ENCODE assay signal across 14 cellular contexts in the genomic region with DNA sequence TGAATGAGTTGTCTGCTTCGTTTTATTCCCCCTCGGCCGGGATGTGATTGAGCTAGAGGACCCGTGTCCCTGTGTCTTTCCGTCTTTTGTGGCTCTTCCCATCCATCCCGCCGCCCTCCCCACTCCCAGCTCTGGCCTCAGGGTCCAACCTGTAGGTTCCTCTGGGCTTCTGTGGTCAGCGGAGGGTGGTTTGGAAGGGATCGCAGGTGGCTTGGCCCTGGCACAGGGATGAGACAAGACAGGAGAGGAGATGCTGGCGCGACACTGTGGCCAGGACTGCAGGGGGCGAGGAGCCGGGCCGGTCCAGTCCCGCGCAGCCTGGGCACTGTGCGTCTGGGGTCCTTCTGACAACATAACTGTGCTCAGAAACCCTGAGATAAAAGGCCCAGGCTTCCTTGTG. TPM values are rescaled to one million over a fixed set of nuclear protein-coding genes. Genes with fewer than 3 reads are reported as not detected.
DNase-seq lines count a peak whose midpoint lies in the region; ATAC-seq and TF ChIP-seq lines count a peak whose summit lies in the region.
"Had no signal": no experiment of that assay in that cellular context is flagged by ENCODE, and none has a peak within 500 bp of the region (broad histone marks: within the 10 kb centered on the region; RNA-seq: fewer than 3 reads in every experiment).

No MANE protein-coding gene starts in this region.

- H2AFZ ChIP-seq in DND-41 (ENCODE audit: low read depth, low read length) (no peak overlapping the region), osteoblast (ENCODE audit: low read length) (no peak overlapping the region)

- H3K4me3 Mint-ChIP-seq in T-cell = peak overlapping the region; percentile 73 to 81 (median 80)

- H4K20me1 ChIP-seq in DND-41 (ENCODE audit: insufficient read depth, low read length) = peaks cover 12% of the 10 kb centered on the region; the same call in 1 of the 2 replicates
- H4K20me1 ChIP-seq in osteoblast (ENCODE audit: insufficient read depth, low read length) = peaks cover 12% of the 10 kb centered on the region

- no peak overlapping the region for H3K27ac Mint-ChIP-seq in T-cell
- H3K27ac Mint-ChIP-seq: activated CD4-positive, alpha-beta T cell treated with anti-CD3 and anti-CD28 coated beads for 36 hours had no signal

- H3K4me1 Mint-ChIP-seq in T-cell = peaks cover 17 to 21% (median 19%) of the 10 kb centered on the region in 3 donors

- no peak for DNase-seq in DND-41
- DNase-seq in T-cell = no peak
- peak in 3 of 10 donors; percentile 38 to 49 (median 44) for DNase-seq in dorsolateral prefrontal cortex
- no peak for DNase-seq in osteoblast (ENCODE audit: insufficient read length, low spot score, missing footprints)
- no peak for DNase-seq in DMS53 (lab: John Stamatoyannopoulos, UW)
- DNase-seq in AG20443 (ENCODE audit: low spot score) = no peak
- no peak for DNase-seq in midbrain (lab: John Stamatoyannopoulos, UW)
- DNase-seq: activated CD4-positive, alpha-beta T cell treated with anti-CD3 and anti-CD28 coated beads for 36 hours; CD4-positive, alpha-beta memory T cell; GDM1; NCI-H187 treated with DMSO at 0.1 percent for 48 hours had no signal

- TF ChIP-seq CTCF in DND-41 (IDR thresholded peaks at IDR 0.05; ENCODE audit: borderline replicate concordance, extremely low read depth, low read length, poor library complexity, severe bottlenecking) (no peak), dorsolateral prefrontal cortex (IDR thresholded peaks at IDR 0.05 in 54 of 56, conservative IDR thresholded peaks at IDR 0.05 in 2 of 56; ENCODE audit: low read depth in 1 of 56, partially characterized antibody in 56 of 56) (peak in 1 of 56 donors; percentile 9), osteoblast (IDR thresholded peaks at IDR 0.05; ENCODE audit: extremely low read depth, low read depth, low read length) (no peak)

- no peaks in the 10 kb centered on the region for H3K27me3 ChIP-seq in DND-41 (ENCODE audit: insufficient read depth, low read length, poor library complexity)
- H3K27me3 ChIP-seq in dorsolateral prefrontal cortex = no peaks in the 10 kb centered on the region
- H3K27me3 ChIP-seq in osteoblast (ENCODE audit: insufficient read depth, low read length) = no peaks in the 10 kb centered on the region

- H3K27ac ChIP-seq in DND-41 (ENCODE audit: low read length) = no peak overlapping the region
- H3K27ac ChIP-seq in dorsolateral prefrontal cortex = peak overlapping the region in 57 of 59 donors; percentile 3 to 87 (median 76)
- no peak overlapping the region for H3K27ac ChIP-seq in osteoblast (ENCODE audit: low read depth, low read length)

- H3K36me3 ChIP-seq in DND-41 (ENCODE audit: insufficient read depth, low read length) (no peaks in the 10 kb centered on the region), osteoblast (ENCODE audit: insufficient read depth, low read length) (no peaks in the 10 kb centered on the region)

- no peaks in the 10 kb centered on the region for H3K9me3 Mint-ChIP-seq in T-cell
- H3K9me3 Mint-ChIP-seq: CD4-positive, alpha-beta memory T cell had no signal

- H3K4me1 ChIP-seq in DND-41 (ENCODE audit: insufficient read depth, low read length) (peaks cover 30% of the 10 kb centered on the region), osteoblast (ENCODE audit: insufficient read depth, low read length) (peaks cover 19% of the 10 kb centered on the region)

- CTCF ChIA-PET in T-cell (lab: Charles Lee) = no interaction called here

- peak overlapping the region; percentile 75 for H3K4me2 ChIP-seq in DND-41 (ENCODE audit: insufficient read depth, low read length)
- H3K4me2 ChIP-seq in osteoblast (ENCODE audit: insufficient read depth, low read length) = peak overlapping the region; percentile 74

- H3K36me3 Mint-ChIP-seq in T-cell = no peaks in the 10 kb centered on the region
- H3K36me3 Mint-ChIP-seq: CD4-positive, alpha-beta memory T cell had no signal

- H3K9ac ChIP-seq in DND-41 (ENCODE audit: low read depth, low read length) = peak overlapping the region; percentile 66; the same call in 1 of the 2 replicates

- POLR2A ChIA-PET in T-cell (lab: Charles Lee) = no interaction called here

- no peaks in the 10 kb centered on the region for H3K27me3 Mint-ChIP-seq in T-cell
- H3K27me3 Mint-ChIP-seq: CD4-positive, alpha-beta memory T cell had no signal

- ATAC-seq in DND-41 (ENCODE audit: insufficient read depth, low read depth) (no peak), T-cell (replicated peaks in 1 of 4) (no peak), HG03108 (IDR thresholded peaks at IDR 0.05; ENCODE audit: unreplicated experiment) (no peak)
- ATAC-seq: activated CD4-positive, alpha-beta T cell treated with anti-CD3 and anti-CD28 coated beads for 36 hours had no signal

- H3K79me2 ChIP-seq in DND-41 (ENCODE audit: insufficient read depth, low read length) (peaks cover 25% of the 10 kb centered on the region), osteoblast (ENCODE audit: insufficient read depth, low read length) (peaks cover 38% of the 10 kb centered on the region)

- no peaks in the 10 kb centered on the region for H3K9me3 ChIP-seq in DND-41 (ENCODE audit: insufficient read depth, low read length, severe bottlenecking)
- no peaks in the 10 kb centered on the region for H3K9me3 ChIP-seq in osteoblast (ENCODE audit: low read depth, low read length)

- intact Hi-C loops in dorsolateral prefrontal cortex (cut with DNase I) = loop anchor here (2.0 to 5.0 kb wide), 3 partner anchors 17 to 1095 kb away; partner anchors contain the start of genes GPR108 (in 1 of the 2) and TRIP10 (in 1 of the 2)

- no peak overlapping the region for H3K4me3 ChIP-seq in DND-41 (ENCODE audit: low read depth in 1 of 2, low read length in 2 of 2)
- peak overlapping the region; percentile 17 to 84 (median 69) for H3K4me3 ChIP-seq in dorsolateral prefrontal cortex
- H3K4me3 ChIP-seq in osteoblast (ENCODE audit: insufficient read depth, low read length) = peak overlapping the region; percentile 74

RNA-seq across cellular contexts. Expression of gene EVI5L, which starts 2.0 kb away (rescaled TPM):
- 10 to 100 TPM in 4 of 5 donors, 1 to 10 TPM in 1; 9.6 to 15.1 (median 13.7) TPM for total RNA-seq in T-cell
- total RNA-seq in dorsolateral prefrontal cortex = 10 to 100 TPM; 47.6 to 92.0 (median 62.5) TPM
- 24.8 and 26.1 TPM in 2 replicates for total RNA-seq in osteoblast

RNA-seq across cellular contexts. Expression of gene PRR36, which starts 42.2 kb away (rescaled TPM):
- total RNA-seq in T-cell (under 1 TPM; 0.28 to 0.85 (median 0.36) TPM), dorsolateral prefrontal cortex (10 to 100 TPM; 15.0 to 72.0 (median 46.3) TPM), osteoblast (under 0.01 TPM in 1 of 2 replicates, not detected in the other)
- total RNA-seq: RPMI7951 had no signal

RNA-seq across cellular contexts. Expression of gene LRRC8E, which starts 56.3 kb away (rescaled TPM):
- total RNA-seq in T-cell = under 1 TPM in 1 of 5 donors, not detected in 4; 0.06 TPM
- under 1 TPM in 4 of 120 experiments, not detected in 116; 0.15 to 0.20 (median 0.18) TPM for total RNA-seq in dorsolateral prefrontal cortex
- total RNA-seq in osteoblast = 10.5 and 17.4 TPM in 2 replicates
- total RNA-seq: activated CD4-positive, alpha-beta T cell treated with anti-CD3 and anti-CD28 coated beads for 36 hours; CD4-positive, alpha-beta memory T cell; T-helper 1 cell treated with Interleukin-12 subunit alpha and Interleukin-12 subunit beta and Interleukin-4 antibody, amounts not matched to agents 30 ng/mL and 1 ng/mL, for 36 hours had no signal

Comparison
In these comparisons a context has a peak if more than half of its experiments do, and no peak if none do; other contexts are left out.
1. H3K27ac ChIP-seq: peak in dorsolateral prefrontal cortex (57 of 59); none in DND-41 (single experiment) and osteoblast (single experiment).
2. H3K4me3 ChIP-seq: peak in dorsolateral prefrontal cortex (59 of 59) and osteoblast (single experiment); none in DND-41 (0 of 2).
3. RNA of gene PRR36, which starts 42.2 kb away (total RNA-seq): 15.0 to 72.0 TPM in dorsolateral prefrontal cortex; 0.28 to 0.85 TPM in T-cell and under 0.01 TPM in osteoblast; every median in the first group is over 4 times any median in the second.